In the genomic region with DNA sequence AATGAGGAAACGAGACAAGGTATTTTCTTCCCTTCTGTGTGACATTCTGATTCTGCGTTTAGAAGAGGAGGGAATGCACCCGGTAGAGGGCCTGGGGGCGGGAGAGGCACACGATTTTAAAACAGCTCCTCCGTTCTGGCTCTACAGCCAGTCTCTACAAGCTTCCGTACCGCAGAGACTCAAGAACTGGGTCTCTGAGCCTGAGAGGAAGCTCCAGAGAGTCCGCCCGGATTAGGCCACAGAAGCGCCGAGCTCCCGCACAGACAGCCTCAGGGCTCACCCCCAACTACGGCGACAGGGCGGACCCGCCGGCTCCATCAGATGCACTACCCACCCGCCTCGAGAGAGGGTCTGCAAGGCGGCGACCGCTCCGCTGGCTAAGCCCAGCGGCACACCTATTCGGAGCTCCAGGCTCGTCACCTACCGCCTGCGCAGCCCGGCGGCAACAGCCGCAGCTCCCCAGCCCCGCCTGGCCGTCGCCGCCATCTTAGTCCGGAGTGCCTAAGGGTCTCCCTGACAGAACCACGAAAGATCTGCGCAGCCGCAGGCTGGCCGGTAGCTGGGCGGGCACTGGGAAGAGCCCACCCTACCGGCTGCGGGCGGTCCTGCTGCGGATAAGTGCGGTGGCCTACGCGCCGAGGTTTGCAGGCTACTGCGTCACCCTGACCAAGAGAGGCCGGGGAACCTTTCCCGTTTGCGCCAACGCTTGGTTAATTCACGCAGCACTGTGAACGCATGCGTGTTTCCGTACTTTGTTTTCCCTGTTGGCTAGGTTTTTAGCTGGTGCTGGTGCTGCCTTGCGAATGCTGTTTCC, we compare ENCODE assay signal across 8 cellular contexts.
DNase-seq lines count a peak whose midpoint lies in the region; ATAC-seq and FAIRE-seq lines count a peak whose summit lies in the region.

TSS of gene NFU1 (minus strand) at position 499 of the 814 bp plus-strand sequence. CDS start at position 486, 13 bp downstream.

- H3K27me3 ChIP-seq in BLaER1 (no peaks in the 10 kb centered on the region), layer of hippocampus (ENCODE audit: control insufficient read depth, insufficient read depth, low read length) (no peaks in the 10 kb centered on the region)

- H3K9ac ChIP-seq in BLaER1: peak within 1 kb of the TSS; percentile 93

- H3K4me3 ChIP-seq in BLaER1: peak within 1 kb of the TSS; percentile 88

- peak within 1 kb of the TSS; percentile 88 for H3K4me2 ChIP-seq in BLaER1

- no peaks in the 10 kb centered on the region for H4K20me1 ChIP-seq in BLaER1

- DNase-seq in GM19239 (ENCODE audit: insufficient read length, low spot score) (peak; percentile 95), NCI-H524 treated with DMSO at 0.1 percent for 48 hours (lab: John Stamatoyannopoulos, UW) (peak; percentile 75)
- peak; percentile 69 to 81 for DNase-seq in activated CD4-positive, alpha-beta T cell treated with anti-CD3 and anti-CD28 coated beads for 4 hours
- DNase-seq in stimulated activated CD4-positive, alpha-beta T cell treated with anti-CD3 and anti-CD28 coated beads, Interleukin-1b, Interleukin-23, amount 100 ng/mL, for 4 hours (ENCODE audit: low read depth in 2 of 2): peak; percentile 66 to 79

- H3K4me1 ChIP-seq in BLaER1: peaks cover 21% of the 10 kb centered on the region

- 0 out of 2 replicates have a peak, but pooled peaks cover 4% of the 10 kb centered on the region for H3K36me3 ChIP-seq in BLaER1

- FAIRE-seq in GM19239 (lab: Jason Lieb, UNC): peak; percentile 92

- H3K27ac ChIP-seq in BLaER1 (peak within 1 kb of the TSS; percentile 91), cingulate gyrus (ENCODE audit: low read depth, low read length) (peak within 1 kb of the TSS; percentile 100), layer of hippocampus (ENCODE audit: low read depth, low read length) (peak within 1 kb of the TSS; percentile 88)

- peak; percentile 97 for ATAC-seq in HG03457 (IDR thresholded peaks at IDR 0.05; ENCODE audit: unreplicated experiment)

- peaks cover 14% of the 10 kb centered on the region for H3K9me3 ChIP-seq in BLaER1

Comparison
In these comparisons a context has a peak if more than half of its experiments do, and no peak if none do; other contexts are left out.
1. Peak in every context shown above with its lines: DNase-seq, ATAC-seq, H3K4me3 ChIP-seq and H3K27ac ChIP-seq.